In genomic region chr4:54784188-54784671, GRCh38 we compare ENCODE assay signal across 1 cellular context.
TF ChIP-seq lines count a peak whose summit lies in the region.

No MANE protein-coding gene starts in this region.

TF ChIP-seq in K562, 482 proteins besides CTCF, POLR2A, EP300 and RAD21 (continued from another document):
- TF ChIP-seq MGA (IDR thresholded peaks at IDR 0.05), result peak; percentile 83
- TF ChIP-seq ADNP (tag; IDR thresholded peaks at IDR 0.05), result no peak
- TF ChIP-seq CREBBP (IDR thresholded peaks at IDR 0.05; ENCODE audit: low read depth, low read length), result no peak
- TF ChIP-seq E2F1 (CRISPR knock-in tag; IDR thresholded peaks at IDR 0.05), result no peak
- TF ChIP-seq SMARCE1 (IDR thresholded peaks at IDR 0.05), result no peak
- TF ChIP-seq NCOA6 (IDR thresholded peaks at IDR 0.05), result no peak
- TF ChIP-seq KLF16 (IDR thresholded peaks at IDR 0.05), result no peak; the same call in 1 of the 2 replicates
- TF ChIP-seq BCL6 (CRISPR knock-in tag; IDR thresholded peaks at IDR 0.05), result no peak
- TF ChIP-seq PBX2 (CRISPR knock-in tag; IDR thresholded peaks at IDR 0.05; ENCODE audit: low read depth), result no peak
- no peak for TF ChIP-seq PBX2 (tag; conservative IDR thresholded peaks at IDR 0.05; ENCODE audit: low read depth)
- no peak for TF ChIP-seq ZSCAN29 (IDR thresholded peaks at IDR 0.05)
- TF ChIP-seq SNAPC5 (CRISPR knock-in tag; IDR thresholded peaks at IDR 0.05), result no peak
- no peak for TF ChIP-seq CBX3 (IDR thresholded peaks at IDR 0.05; ENCODE audit: borderline replicate concordance in 1 of 2, low read length in 2 of 2)
- TF ChIP-seq SAFB (IDR thresholded peaks at IDR 0.05; ENCODE audit: borderline replicate concordance, low read depth, low read length), result no peak
- TF ChIP-seq CXXC5 (CRISPR knock-in tag; IDR thresholded peaks at IDR 0.05), result peak; percentile 57
- no peak for TF ChIP-seq PTTG1 (tag; IDR thresholded peaks at IDR 0.05; ENCODE audit: low read depth)
- no peak for TF ChIP-seq CBX5 (IDR thresholded peaks at IDR 0.05; ENCODE audit: borderline replicate concordance, low read depth)
- TF ChIP-seq RBM25 (IDR thresholded peaks at IDR 0.05; ENCODE audit: low read depth, low read length, severe bottlenecking), result no peak
- peak; percentile 85 for TF ChIP-seq USF2 (CRISPR knock-in tag; IDR thresholded peaks at IDR 0.05)
- peak; percentile 66 for TF ChIP-seq ZNF316 (IDR thresholded peaks at IDR 0.05)
- TF ChIP-seq TEAD1 (CRISPR knock-in tag; IDR thresholded peaks at IDR 0.05), result no peak
- TF ChIP-seq MYC (IDR thresholded peaks at IDR 0.05; ENCODE audit: low read depth, low read length), result peak; percentile 39; the same call in 1 of the 2 replicates
- TF ChIP-seq MYC (CRISPR knock-in tag; IDR thresholded peaks at IDR 0.05; ENCODE audit: borderline replicate concordance, low read depth), result no peak
- TF ChIP-seq ARID3B (CRISPR knock-in tag; IDR thresholded peaks at IDR 0.05; ENCODE audit: borderline replicate concordance), result no peak
- TF ChIP-seq MLX (CRISPR knock-in tag; conservative IDR thresholded peaks at IDR 0.05), result no peak
- no peak for TF ChIP-seq POLR2B (IDR thresholded peaks at IDR 0.05; ENCODE audit: low read depth, partially characterized antibody)
- TF ChIP-seq ZNF780A (CRISPR knock-in tag; IDR thresholded peaks at IDR 0.05), result no peak
- TF ChIP-seq TRIM24 (IDR thresholded peaks at IDR 0.05), result peak in 1 of 2 experiments; percentile 53; a peak in 1 of 4 replicates
- no peak for TF ChIP-seq EP400 (IDR thresholded peaks at IDR 0.05)
- no peak for TF ChIP-seq PRMT5 (CRISPR knock-in tag; IDR thresholded peaks at IDR 0.05)
TF ChIP-seq in K562: peak in this region for 40.
